11 cellular contexts compared by ENCODE assay signal in the genomic region with DNA sequence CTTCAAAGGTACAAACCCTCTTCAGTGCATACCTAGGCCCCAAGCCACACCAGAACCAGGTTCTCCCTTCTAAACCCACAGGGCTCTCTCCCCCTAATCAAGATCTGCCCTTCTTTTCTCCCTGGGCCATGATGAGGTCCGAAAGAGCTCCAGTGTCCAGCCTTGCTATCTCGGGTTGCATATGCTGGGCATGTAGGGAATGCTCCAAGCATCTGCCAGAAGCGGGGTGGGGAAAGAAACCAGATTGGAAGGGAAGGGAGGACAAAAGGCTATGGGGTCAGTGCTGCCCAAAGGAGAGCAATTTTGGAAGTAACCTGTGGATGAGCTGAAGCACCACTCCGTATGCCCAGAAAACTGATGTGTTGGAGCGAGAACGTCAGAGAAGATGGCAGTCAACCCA. TPM values are rescaled to one million over a fixed set of nuclear protein-coding genes. Genes with fewer than 3 reads are reported as not detected.
DNase-seq lines count a peak whose midpoint lies in the region; ATAC-seq, FAIRE-seq and TF ChIP-seq lines count a peak whose summit lies in the region.
"Had no signal": no experiment of that assay in that cellular context is flagged by ENCODE, and none has a peak within 500 bp of the region (broad histone marks: within the 10 kb centered on the region; RNA-seq: fewer than 3 reads in every experiment).

No MANE protein-coding gene starts in this region.

- H3K27me3 ChIP-seq in mesendoderm (ENCODE audit: insufficient read depth, low read length, poor library complexity) (no peaks in the 10 kb centered on the region), small intestine (ENCODE audit: control insufficient read depth in 2 of 2, insufficient read depth in 2 of 2, low read length in 2 of 2) (no peaks in the 10 kb centered on the region)
- H3K27me3 ChIP-seq: esophagus squamous epithelium had no signal

- no peak overlapping the region for H3K18ac ChIP-seq in mesendoderm (ENCODE audit: low read length)

- H3K27ac Mint-ChIP-seq in Calu3 (ENCODE audit: unreplicated experiment), result peak overlapping the region; percentile 27
- peak overlapping the region; percentile 89 for H3K27ac Mint-ChIP-seq in activated CD4-positive, alpha-beta memory T cell treated with anti-CD3 and anti-CD28 coated beads, Interleukin-2, amount 10 ng/mL, durations not matched to agents 7 days and 5 days

- no peaks in the 10 kb centered on the region for H3K27me3 Mint-ChIP-seq in Calu3 (ENCODE audit: unreplicated experiment)
- H3K27me3 Mint-ChIP-seq in activated CD4-positive, alpha-beta memory T cell treated with anti-CD3 and anti-CD28 coated beads, Interleukin-2, amount 10 ng/mL, durations not matched to agents 7 days and 5 days, result no peaks in the 10 kb centered on the region

- H3K4me2 ChIP-seq in A549, result peak overlapping the region; percentile 93
- H3K4me2 ChIP-seq in mesendoderm (ENCODE audit: low read length), result no peak overlapping the region

- H4K8ac ChIP-seq in mesendoderm (ENCODE audit: low read depth, low read length), result no peak overlapping the region

- no peak for ATAC-seq in A549

- H3K4me3 Mint-ChIP-seq in Calu3 (ENCODE audit: low read depth, unreplicated experiment), result peak overlapping the region; percentile 73
- peak overlapping the region; percentile 91 for H3K4me3 Mint-ChIP-seq in activated CD4-positive, alpha-beta memory T cell treated with anti-CD3 and anti-CD28 coated beads, Interleukin-2, amount 10 ng/mL, durations not matched to agents 7 days and 5 days

- POLR2A ChIA-PET in A549 (lab: Yijun Ruan, JAX), result no interaction called here
- POLR2A ChIA-PET in activated CD4-positive, alpha-beta memory T cell treated with anti-CD3 and anti-CD28 coated beads, Interleukin-2, amount 10 ng/mL, durations not matched to agents 7 days and 5 days (lab: Charles Lee), result interaction anchor here (1.3 to 3.9 kb wide), 4 partner anchors 8 to 87 kb away, joined by 4 to 74 read pairs (median 6); partner anchors contain the start of genes ACAP1, DVL2, GABARAP and PHF23

- no peaks in the 10 kb centered on the region for H3K9me3 Mint-ChIP-seq in Calu3 (ENCODE audit: low read depth, unreplicated experiment)
- no peaks in the 10 kb centered on the region for H3K9me3 Mint-ChIP-seq in activated CD4-positive, alpha-beta memory T cell treated with anti-CD3 and anti-CD28 coated beads, Interleukin-2, amount 10 ng/mL, durations not matched to agents 7 days and 5 days

- no TSS peak for BruUV-seq in Calu3 (replicated peaks; lab: Mats Ljungman, UMichigan)

- H3K36me3 ChIP-seq in mesendoderm (ENCODE audit: control insufficient read depth, insufficient read depth, low read length) (peaks cover 2% of the 10 kb centered on the region), small intestine (ENCODE audit: control insufficient read depth in 2 of 2, insufficient read depth in 2 of 2, low read length in 2 of 2) (peaks cover 0 to 8% of the 10 kb centered on the region in 2 donors)

- H2BK5ac ChIP-seq in mesendoderm (ENCODE audit: low read length), result no peak overlapping the region

- H3K27ac ChIP-seq in A549 (peak overlapping the region in 1 of 2 experiments; percentile 2; a peak in 1 of 6 replicates), mesendoderm (ENCODE audit: low read depth, low read length) (no peak overlapping the region), small intestine (ENCODE audit: low read depth in 1 of 2, low read length in 1 of 2) (no peak overlapping the region)

- peak overlapping the region; percentile 80 for H3K23ac ChIP-seq in mesendoderm (ENCODE audit: low read length)

- TF ChIP-seq EP300 in A549 (IDR thresholded peaks at IDR 0.05), result no peak

- peaks cover 28% of the 10 kb centered on the region for H3K4me1 ChIP-seq in A549
- H3K4me1 ChIP-seq in mesendoderm (ENCODE audit: control insufficient read depth, low read depth, low read length), result peaks cover 3% of the 10 kb centered on the region
- peaks cover 10 to 11% of the 10 kb centered on the region in 2 donors for H3K4me1 ChIP-seq in small intestine (ENCODE audit: control insufficient read depth in 2 of 2, insufficient read depth in 1 of 2, low read depth in 1 of 2, low read length in 1 of 2)

- intact Hi-C loops in Calu3 (cut with micrococcal nuclease; ENCODE audit: unreplicated experiment), result no loop called here

- FAIRE-seq in A549 (lab: Jason Lieb, UNC), result no peak
- FAIRE-seq in small intestine (lab: Jason Lieb, UNC), result no peak

- no peak overlapping the region for H4K5ac ChIP-seq in mesendoderm (ENCODE audit: low read length)

- H3K9ac ChIP-seq in mesendoderm (ENCODE audit: low read length), result peak overlapping the region; percentile 34

- no peak overlapping the region for H2AK5ac ChIP-seq in mesendoderm (ENCODE audit: low read length)

- TF ChIP-seq CTCF in A549 (IDR thresholded peaks at IDR 0.05) (no peak), Calu3 (IDR thresholded peaks at IDR 0.05; ENCODE audit: unreplicated experiment) (no peak)

- H3K79me1 ChIP-seq in mesendoderm (ENCODE audit: low read length), result peaks cover 8% of the 10 kb centered on the region

- H3K4me1 Mint-ChIP-seq in Calu3 (ENCODE audit: low read depth, unreplicated experiment), result peaks cover 27% of the 10 kb centered on the region
- peaks cover 57% of the 10 kb centered on the region for H3K4me1 Mint-ChIP-seq in activated CD4-positive, alpha-beta memory T cell treated with anti-CD3 and anti-CD28 coated beads, Interleukin-2, amount 10 ng/mL, durations not matched to agents 7 days and 5 days

- DNase-seq in A549 (ENCODE audit: low read depth in 1 of 2, low spot score in 1 of 2) (no peak), Calu3 (no peak), mesendoderm (no peak), small intestine (no peak), NCI-H82 treated with DMSO at 0.1 percent for 48 hours (lab: John Stamatoyannopoulos, UW; ENCODE audit: unreplicated experiment) (no peak)
- no peak for DNase-seq in activated CD4-positive, alpha-beta memory T cell treated with anti-CD3 and anti-CD28 coated beads, Interleukin-2, amount 10 ng/mL, durations not matched to agents 7 days and 5 days
- no peak for DNase-seq in stimulated activated CD4-positive, alpha-beta T cell treated with anti-CD3 and anti-CD28 coated beads, Interleukin-1b, Interleukin-23, amount 100 ng/mL, for 48 hours
- DNase-seq in stimulated activated CD4-positive, alpha-beta T cell treated with anti-CD3 and anti-CD28 coated beads, Interleukin-15, amount 100 ng/mL, for 24 hours, result no peak
- DNase-seq: DMS153, esophagus squamous epithelium, NCI-H1105 treated with DMSO at 0.1 percent for 48 hours had no signal

- H3K4ac ChIP-seq in mesendoderm (ENCODE audit: low read depth, low read length), result no peak overlapping the region

- H2BK15ac ChIP-seq in mesendoderm (replicated peaks; ENCODE audit: low read depth), result no peak overlapping the region

- peaks cover 62% of the 10 kb centered on the region for H3K36me3 Mint-ChIP-seq in Calu3 (ENCODE audit: insufficient read depth, unreplicated experiment)
- H3K36me3 Mint-ChIP-seq in activated CD4-positive, alpha-beta memory T cell treated with anti-CD3 and anti-CD28 coated beads, Interleukin-2, amount 10 ng/mL, durations not matched to agents 7 days and 5 days (ENCODE audit: low read depth), result peaks cover 52% of the 10 kb centered on the region

- WGBS in A549 (ENCODE audit: missing lambda C conversion rate), result 88% methylated on average over 6 of the region's 6 CpGs
- WGBS in mesendoderm (ENCODE audit: extremely low coverage, insufficient coverage, low lambda C conversion rate), result no CpG with 5 or more reads among the region's 6 CpGs
- 78 to 90% (median 84%) methylated on average over 6 of the region's 6 CpGs for WGBS in small intestine, 3 donors

- CTCF ChIA-PET in A549 (lab: Yijun Ruan, JAX), result interaction anchor here (0.8 to 4.6 kb wide), 8 partner anchors 8 to 204 kb away, joined by 3 to 29 read pairs (median 4); partner anchors contain the start of gene SLC2A4
- CTCF ChIA-PET in Calu3 (lab: Charles Lee), result no interaction called here
- CTCF ChIA-PET in activated CD4-positive, alpha-beta memory T cell treated with anti-CD3 and anti-CD28 coated beads, Interleukin-2, amount 10 ng/mL, durations not matched to agents 7 days and 5 days (lab: Charles Lee), result interaction anchor here (1.4 to 1.7 kb wide), 2 partner anchors 29 to 47 kb away, joined by 3 to 5 read pairs; no protein-coding TSS in a partner anchor

- no peak overlapping the region for H3K4me3 ChIP-seq in A549
- no peak overlapping the region for H3K4me3 ChIP-seq in mesendoderm (ENCODE audit: low read length)
- H3K4me3 ChIP-seq in small intestine (ENCODE audit: low read depth in 1 of 2, low read length in 2 of 2), result no peak overlapping the region

- no peaks in the 10 kb centered on the region for H3K9me3 ChIP-seq in A549
- H3K9me3 ChIP-seq in small intestine (ENCODE audit: control insufficient read depth, low read depth), result no peaks in the 10 kb centered on the region
- H3K9me3 ChIP-seq: esophagus squamous epithelium had no signal

- H3K56ac ChIP-seq in mesendoderm (ENCODE audit: low read length), result peak overlapping the region; percentile 56

- H3K79me2 ChIP-seq in mesendoderm (ENCODE audit: control insufficient read depth, insufficient read depth, low read length), result peaks cover 44% of the 10 kb centered on the region

- no peak for TF ChIP-seq POLR2A in A549 (IDR thresholded peaks at IDR 0.05; ENCODE audit: low read length)

- no peak for TF ChIP-seq RAD21 in A549 (conservative IDR thresholded peaks at IDR 0.05 in 1 of 2, IDR thresholded peaks at IDR 0.05 in 1 of 2)

- H2BK120ac ChIP-seq in mesendoderm (ENCODE audit: low read depth, low read length), result no peak overlapping the region

RNA-seq across cellular contexts. Expression of gene CTDNEP1, which starts 2.3 kb away (rescaled TPM):
- polyA plus RNA-seq in A549 (2011; rRNA removed), result 161 and 251 TPM in 2 replicates
- polyA plus RNA-seq in A549 (2012; cell fraction: cytosol; rRNA removed), result 169 and 266 TPM in 2 replicates
- polyA plus RNA-seq in A549 (2012; cell fraction: nucleus; rRNA removed), result 146 and 158 TPM in 2 replicates
- 145 to 151 TPM (median 147 TPM) in 3 replicates for polyA plus RNA-seq in A549 (2017; fragmentation: RNase III; extraction: RNeasy Plus Mini Kit Qiagen cat#74134 plus additional on column Dnase treatment)
- polyA minus RNA-seq in A549 (2011; rRNA and poly(A)+ RNA removed), result 273 and 295 TPM in 2 replicates
- total RNA-seq in Calu3 (2022), result 85.2 and 85.3 TPM in 2 replicates
- 100 to 1,000 TPM; 170 to 175 TPM for total RNA-seq in activated CD4-positive, alpha-beta memory T cell treated with anti-CD3 and anti-CD28 coated beads, Interleukin-2, amount 10 ng/mL, durations not matched to agents 7 days and 5 days
- 93.7 TPM for polyA plus RNA-seq in mesendoderm (2013, experiment 1 of 2)
- polyA plus RNA-seq in mesendoderm (2013, experiment 2 of 2), result 91.5 TPM
- polyA plus RNA-seq in small intestine, result 100 to 1,000 TPM in 1 of 3 donors, 10 to 100 TPM in 2; 70.0 to 101 (median 77.3) TPM

RNA-seq across cellular contexts. Expression of gene ELP5, which starts 2.8 kb away (rescaled TPM):
- polyA plus RNA-seq in A549 (2011; rRNA removed) (114 and 133 TPM in 2 replicates), A549 (2017; fragmentation: RNase III; extraction: RNeasy Plus Mini Kit Qiagen cat#74134 plus additional on column Dnase treatment) (89.2 to 97.3 TPM (median 92.1 TPM) in 3 replicates), small intestine (10 to 100 TPM; 31.3 to 84.6 (median 44.5) TPM)
- polyA plus RNA-seq in A549 (2012; cell fraction: cytosol; rRNA removed), result 135 and 152 TPM in 2 replicates
- polyA plus RNA-seq in A549 (2012; cell fraction: nucleus; rRNA removed), result 74.9 and 115 TPM in 2 replicates
- 71.7 and 72.2 TPM in 2 replicates for polyA minus RNA-seq in A549 (2011; rRNA and poly(A)+ RNA removed)
- total RNA-seq in Calu3 (2022), result 20.3 and 21.3 TPM in 2 replicates
- 10 to 100 TPM; 40.4 to 42.1 TPM for total RNA-seq in activated CD4-positive, alpha-beta memory T cell treated with anti-CD3 and anti-CD28 coated beads, Interleukin-2, amount 10 ng/mL, durations not matched to agents 7 days and 5 days
- polyA plus RNA-seq in mesendoderm (2013, experiment 1 of 2), result 64.0 TPM
- polyA plus RNA-seq in mesendoderm (2013, experiment 2 of 2), result 62.8 TPM

RNA-seq across cellular contexts. Expression of gene GABARAP, which starts 7.0 kb away (rescaled TPM):
- polyA plus RNA-seq in A549 (2011; rRNA removed) (399 and 502 TPM in 2 replicates), A549 (2017; fragmentation: RNase III; extraction: RNeasy Plus Mini Kit Qiagen cat#74134 plus additional on column Dnase treatment) (431 to 510 TPM (median 504 TPM) in 3 replicates), small intestine (1,000 to 10,000 TPM in 1 of 3 donors, 100 to 1,000 TPM in 2; 541 to 1,100 (median 827) TPM)
- 329 and 360 TPM in 2 replicates for polyA plus RNA-seq in A549 (2012; cell fraction: cytosol; rRNA removed)
- 93.2 and 184 TPM in 2 replicates for polyA plus RNA-seq in A549 (2012; cell fraction: nucleus; rRNA removed)
- 305 and 331 TPM in 2 replicates for polyA minus RNA-seq in A549 (2011; rRNA and poly(A)+ RNA removed)
- total RNA-seq in Calu3 (2022), result 183 and 188 TPM in 2 replicates
- 100 to 1,000 TPM; 303 to 313 TPM for total RNA-seq in activated CD4-positive, alpha-beta memory T cell treated with anti-CD3 and anti-CD28 coated beads, Interleukin-2, amount 10 ng/mL, durations not matched to agents 7 days and 5 days
- 386 TPM for polyA plus RNA-seq in mesendoderm (2013, experiment 1 of 2)
- polyA plus RNA-seq in mesendoderm (2013, experiment 2 of 2), result 384 TPM

RNA-seq across cellular contexts. Expression of gene PHF23, which starts 10.0 kb away (rescaled TPM):
- polyA plus RNA-seq in A549 (2011; rRNA removed) (52.1 and 61.2 TPM in 2 replicates), A549 (2017; fragmentation: RNase III; extraction: RNeasy Plus Mini Kit Qiagen cat#74134 plus additional on column Dnase treatment) (70.9 to 80.2 TPM (median 79.1 TPM) in 3 replicates), small intestine (10 to 100 TPM; 26.4 to 40.3 (median 31.8) TPM)
- 43.2 and 48.2 TPM in 2 replicates for polyA plus RNA-seq in A549 (2012; cell fraction: cytosol; rRNA removed)
- polyA plus RNA-seq in A549 (2012; cell fraction: nucleus; rRNA removed), result 28.6 and 32.6 TPM in 2 replicates
- 66.5 and 74.4 TPM in 2 replicates for polyA minus RNA-seq in A549 (2011; rRNA and poly(A)+ RNA removed)
- 30.2 and 31.6 TPM in 2 replicates for total RNA-seq in Calu3 (2022)
- 10 to 100 TPM; 45.9 to 53.1 TPM for total RNA-seq in activated CD4-positive, alpha-beta memory T cell treated with anti-CD3 and anti-CD28 coated beads, Interleukin-2, amount 10 ng/mL, durations not matched to agents 7 days and 5 days
- 80.4 TPM for polyA plus RNA-seq in mesendoderm (2013, experiment 1 of 2)
- polyA plus RNA-seq in mesendoderm (2013, experiment 2 of 2), result 80.7 TPM

RNA-seq across cellular contexts. Expression of gene CLDN7, which starts 13.1 kb away (rescaled TPM):
- polyA plus RNA-seq in A549 (2011; rRNA removed), result 4.2 and 4.6 TPM in 2 replicates
- 2.0 and 2.6 TPM in 2 replicates for polyA plus RNA-seq in A549 (2012; cell fraction: cytosol; rRNA removed)
- polyA plus RNA-seq in A549 (2012; cell fraction: nucleus; rRNA removed), result 2.9 and 3.1 TPM in 2 replicates
- polyA plus RNA-seq in A549 (2017; fragmentation: RNase III; extraction: RNeasy Plus Mini Kit Qiagen cat#74134 plus additional on column Dnase treatment), result 0.59 to 0.97 TPM (median 0.59 TPM) in 3 replicates
- polyA minus RNA-seq in A549 (2011; rRNA and poly(A)+ RNA removed), result 1.2 and 2.4 TPM in 2 replicates
- 266 and 314 TPM in 2 replicates for total RNA-seq in Calu3 (2022)
- total RNA-seq in activated CD4-positive, alpha-beta memory T cell treated with anti-CD3 and anti-CD28 coated beads, Interleukin-2, amount 10 ng/mL, durations not matched to agents 7 days and 5 days, result under 1 TPM; 0.15 to 0.80 TPM
- 99.5 TPM for polyA plus RNA-seq in mesendoderm (2013, experiment 1 of 2)
- 96.9 TPM for polyA plus RNA-seq in mesendoderm (2013, experiment 2 of 2)
- polyA plus RNA-seq in small intestine, result 100 to 1,000 TPM; 309 to 561 (median 337) TPM
